In the genomic region with DNA sequence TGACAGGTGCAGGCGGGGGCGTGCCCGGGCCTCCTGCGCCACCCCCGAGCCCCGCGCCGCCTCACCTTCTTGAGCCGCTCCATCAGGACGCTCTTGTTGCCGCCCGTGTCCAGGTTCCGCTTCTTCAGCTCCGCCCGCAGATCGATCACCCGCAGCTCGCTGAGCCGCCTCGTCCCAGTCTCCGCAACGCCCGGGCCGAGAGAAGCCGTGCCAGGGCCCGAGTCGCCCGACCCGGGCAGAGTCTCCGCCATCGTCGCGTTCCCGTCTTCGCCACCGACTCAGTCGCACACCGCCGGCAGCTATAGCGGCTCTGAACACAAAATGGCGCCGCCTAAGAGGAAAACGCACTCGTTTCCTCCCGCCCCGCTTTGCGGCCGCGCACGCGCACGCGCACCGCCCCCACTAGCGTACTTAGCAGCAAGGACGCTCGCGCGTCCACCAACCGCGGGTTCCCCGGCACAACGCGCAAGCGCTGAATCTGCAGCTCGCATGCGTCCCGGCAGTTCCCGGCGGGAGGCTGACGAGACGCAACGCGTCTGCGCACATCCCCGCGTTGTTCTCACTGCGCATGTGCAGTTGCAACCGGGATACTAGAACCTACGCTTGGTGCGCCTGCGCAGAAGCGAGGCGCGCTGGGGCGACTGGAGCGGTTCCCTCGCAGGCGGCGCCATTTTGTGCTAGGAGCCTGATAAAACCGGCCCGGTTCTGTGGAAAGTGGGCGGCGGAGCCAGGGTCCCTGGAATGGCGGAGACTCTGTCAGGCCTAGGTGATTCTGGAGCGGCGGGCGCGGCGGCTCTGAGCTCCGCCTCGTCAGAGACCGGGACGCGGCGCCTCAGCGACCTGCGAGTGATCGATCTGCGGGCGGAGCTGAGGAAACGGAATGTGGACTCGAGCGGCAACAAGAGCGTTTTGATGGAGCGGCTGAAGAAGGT, we compare ENCODE assay signal across 8 cellular contexts. TPM values are rescaled to one million over a fixed set of nuclear protein-coding genes. Genes with fewer than 3 reads are reported as not detected.
DNase-seq lines count a peak whose midpoint lies in the region; ATAC-seq, FAIRE-seq and TF ChIP-seq lines count a peak whose summit lies in the region.

A gene (plus strand): TSS at position 619 of the 932 bp plus-strand sequence. CDS start 123 bp downstream, at position 742.
A gene (minus strand): TSS at position 312 of the 932 bp plus-strand sequence. CDS start 61 bp downstream, at position 251.

- no peaks in the 10 kb centered on the region; the same call in 1 of the 2 replicates for H3K9me3 ChIP-seq in AG04450 (ENCODE audit: control insufficient read depth, insufficient read depth, low read length)
- no peaks in the 10 kb centered on the region for H3K9me3 ChIP-seq in small intestine (ENCODE audit: control insufficient read depth, low read depth)

- WGBS in small intestine, 3 donors = 0% methylated on average over 90 to 116 of the region's 116 CpGs

- H3K4me1 ChIP-seq in small intestine (ENCODE audit: control insufficient read depth in 2 of 2, insufficient read depth in 1 of 2, low read depth in 1 of 2, low read length in 1 of 2) = peaks cover 5 to 13% of the 10 kb centered on the region in 2 donors

- H3K36me3 Mint-ChIP-seq in WTC11 = peaks cover 59% of the 10 kb centered on the region

- H3K27ac Mint-ChIP-seq in WTC11 = peak within 1 kb of the TSS; percentile 100

- peak within 1 kb of the TSS; percentile 100 for H3K4me3 Mint-ChIP-seq in WTC11

- H3K27ac ChIP-seq in AG04450 (ENCODE audit: low read depth, low read length) (peak within 1 kb of the TSS; percentile 87), small intestine (ENCODE audit: low read depth in 1 of 2, low read length in 1 of 2) (peak within 1 kb of the TSS; percentile 87 to 96)

- POLR2A ChIA-PET in AG04450 (lab: Yijun Ruan, JAX) = interaction anchor here (0.5 to 1.7 kb wide), 13 partner anchors 20 to 851 kb away, joined by 3 to 8 read pairs (median 4); a partner anchor contains a TSS
- POLR2A ChIA-PET in WTC11 (lab: Charles Lee) = interaction anchor here (1.0 to 1.7 kb wide), 8 partner anchors 13 to 97 kb away, joined by 3 to 6 read pairs (median 4); a partner anchor contains a TSS

- CTCF ChIA-PET in AG04450 (lab: Charles Lee) = interaction anchor here (0.6 to 0.9 kb wide), 3 partner anchors 11 to 675 kb away, joined by 3 to 5 read pairs (median 3); no protein-coding TSS in a partner anchor
- CTCF ChIA-PET in WTC11 (lab: Charles Lee) = interaction anchor here (0.6 to 2.2 kb wide), 10 partner anchors 43 to 181 kb away, joined by 3 to 16 read pairs (median 4); a partner anchor contains a TSS

- H3K27me3 Mint-ChIP-seq in WTC11 (ENCODE audit: low read depth) = peaks cover 5% of the 10 kb centered on the region

- peak within 1 kb of the TSS; percentile 100 for H3K4me3 ChIP-seq in AG04450 (ENCODE audit: low read depth, low read length)
- peak within 1 kb of the TSS; percentile 99 to 100 for H3K4me3 ChIP-seq in cardiac fibroblast (replicated peaks in 1 of 2; ENCODE audit: low read depth in 2 of 2, low read length in 2 of 2)
- H3K4me3 ChIP-seq in small intestine (ENCODE audit: low read depth in 1 of 2, low read length in 2 of 2) = peak within 1 kb of the TSS; percentile 94 to 96

- H3K36me3 ChIP-seq in small intestine (ENCODE audit: control insufficient read depth in 2 of 2, insufficient read depth in 2 of 2, low read length in 2 of 2) = peaks cover 10 to 16% of the 10 kb centered on the region in 2 donors

- no peak for FAIRE-seq in small intestine (lab: Jason Lieb, UNC)

- no peaks in the 10 kb centered on the region for H3K9me3 Mint-ChIP-seq in WTC11

- DNase-seq in AG04450 (ENCODE audit: low read depth, low spot score) (peak; percentile 99), NCI-H226 (peak; percentile 99), WTC11 (ENCODE audit: low spot score) (peak; percentile 100), cardiac fibroblast (ENCODE audit: low read depth in 2 of 2) (peak; percentile 100), iPS-NIHi11 (ENCODE audit: low spot score) (peak; percentile 97), small intestine (peak; percentile 100)

- no peaks in the 10 kb centered on the region for H3K27me3 ChIP-seq in AG04450 (ENCODE audit: control insufficient read depth, insufficient read depth, low read length)
- no peaks in the 10 kb centered on the region for H3K27me3 ChIP-seq in small intestine (ENCODE audit: control insufficient read depth in 2 of 2, insufficient read depth in 2 of 2, low read length in 2 of 2)

- peaks cover 41% of the 10 kb centered on the region for H3K4me1 Mint-ChIP-seq in WTC11

- no peak for TF ChIP-seq CTCF in AG04450 (IDR thresholded peaks at IDR 0.05; ENCODE audit: low read depth, low read length)
- TF ChIP-seq CTCF in WTC11 (IDR thresholded peaks at IDR 0.05) = no peak
- TF ChIP-seq CTCF in cardiac fibroblast (IDR thresholded peaks at IDR 0.05; ENCODE audit: low read depth, low read length) = no peak

- ATAC-seq in GM18909 (IDR thresholded peaks at IDR 0.05; ENCODE audit: poor library complexity, unreplicated experiment) (peak; percentile 85), HG03175 (IDR thresholded peaks at IDR 0.05; ENCODE audit: unreplicated experiment) (peak; percentile 86), WTC11 (peak; percentile 92)

TF ChIP-seq in WTC11, 78 proteins besides CTCF, POLR2A, EP300 and RAD21 (continues in another document):
- TF ChIP-seq JUN (CRISPR knock-in tag; IDR thresholded peaks at IDR 0.05) (peak; percentile 61), NFATC4 (CRISPR knock-in tag; IDR thresholded peaks at IDR 0.05) (no peak), CREM (CRISPR knock-in tag; IDR thresholded peaks at IDR 0.05) (peak; percentile 46; the same call in 1 of the 2 replicates), IRF2 (CRISPR knock-in tag; IDR thresholded peaks at IDR 0.05; ENCODE audit: borderline replicate concordance, low read depth) (no peak)
- TF ChIP-seq, protein P1, sequence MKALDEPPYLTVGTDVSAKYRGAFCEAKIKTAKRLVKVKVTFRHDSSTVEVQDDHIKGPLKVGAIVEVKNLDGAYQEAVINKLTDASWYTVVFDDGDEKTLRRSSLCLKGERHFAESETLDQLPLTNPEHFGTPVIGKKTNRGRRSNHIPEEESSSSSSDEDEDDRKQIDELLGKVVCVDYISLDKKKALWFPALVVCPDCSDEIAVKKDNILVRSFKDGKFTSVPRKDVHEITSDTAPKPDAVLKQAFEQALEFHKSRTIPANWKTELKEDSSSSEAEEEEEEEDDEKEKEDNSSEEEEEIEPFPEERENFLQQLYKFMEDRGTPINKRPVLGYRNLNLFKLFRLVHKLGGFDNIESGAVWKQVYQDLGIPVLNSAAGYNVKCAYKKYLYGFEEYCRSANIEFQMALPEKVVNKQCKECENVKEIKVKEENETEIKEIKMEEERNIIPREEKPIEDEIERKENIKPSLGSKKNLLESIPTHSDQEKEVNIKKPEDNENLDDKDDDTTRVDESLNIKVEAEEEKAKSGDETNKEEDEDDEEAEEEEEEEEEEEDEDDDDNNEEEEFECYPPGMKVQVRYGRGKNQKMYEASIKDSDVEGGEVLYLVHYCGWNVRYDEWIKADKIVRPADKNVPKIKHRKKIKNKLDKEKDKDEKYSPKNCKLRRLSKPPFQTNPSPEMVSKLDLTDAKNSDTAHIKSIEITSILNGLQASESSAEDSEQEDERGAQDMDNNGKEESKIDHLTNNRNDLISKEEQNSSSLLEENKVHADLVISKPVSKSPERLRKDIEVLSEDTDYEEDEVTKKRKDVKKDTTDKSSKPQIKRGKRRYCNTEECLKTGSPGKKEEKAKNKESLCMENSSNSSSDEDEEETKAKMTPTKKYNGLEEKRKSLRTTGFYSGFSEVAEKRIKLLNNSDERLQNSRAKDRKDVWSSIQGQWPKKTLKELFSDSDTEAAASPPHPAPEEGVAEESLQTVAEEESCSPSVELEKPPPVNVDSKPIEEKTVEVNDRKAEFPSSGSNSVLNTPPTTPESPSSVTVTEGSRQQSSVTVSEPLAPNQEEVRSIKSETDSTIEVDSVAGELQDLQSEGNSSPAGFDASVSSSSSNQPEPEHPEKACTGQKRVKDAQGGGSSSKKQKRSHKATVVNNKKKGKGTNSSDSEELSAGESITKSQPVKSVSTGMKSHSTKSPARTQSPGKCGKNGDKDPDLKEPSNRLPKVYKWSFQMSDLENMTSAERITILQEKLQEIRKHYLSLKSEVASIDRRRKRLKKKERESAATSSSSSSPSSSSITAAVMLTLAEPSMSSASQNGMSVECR (CRISPR knock-in tag; IDR thresholded peaks at IDR 0.05; ENCODE audit: borderline replicate concordance) = peak; percentile 91; the same call in 1 of the 2 replicates
- TF ChIP-seq, protein P2, sequence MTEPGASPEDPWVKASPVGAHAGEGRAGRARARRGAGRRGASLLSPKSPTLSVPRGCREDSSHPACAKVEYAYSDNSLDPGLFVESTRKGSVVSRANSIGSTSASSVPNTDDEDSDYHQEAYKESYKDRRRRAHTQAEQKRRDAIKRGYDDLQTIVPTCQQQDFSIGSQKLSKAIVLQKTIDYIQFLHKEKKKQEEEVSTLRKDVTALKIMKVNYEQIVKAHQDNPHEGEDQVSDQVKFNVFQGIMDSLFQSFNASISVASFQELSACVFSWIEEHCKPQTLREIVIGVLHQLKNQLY (CRISPR knock-in tag; IDR thresholded peaks at IDR 0.05) = no peak
- TF ChIP-seq, protein P3, sequence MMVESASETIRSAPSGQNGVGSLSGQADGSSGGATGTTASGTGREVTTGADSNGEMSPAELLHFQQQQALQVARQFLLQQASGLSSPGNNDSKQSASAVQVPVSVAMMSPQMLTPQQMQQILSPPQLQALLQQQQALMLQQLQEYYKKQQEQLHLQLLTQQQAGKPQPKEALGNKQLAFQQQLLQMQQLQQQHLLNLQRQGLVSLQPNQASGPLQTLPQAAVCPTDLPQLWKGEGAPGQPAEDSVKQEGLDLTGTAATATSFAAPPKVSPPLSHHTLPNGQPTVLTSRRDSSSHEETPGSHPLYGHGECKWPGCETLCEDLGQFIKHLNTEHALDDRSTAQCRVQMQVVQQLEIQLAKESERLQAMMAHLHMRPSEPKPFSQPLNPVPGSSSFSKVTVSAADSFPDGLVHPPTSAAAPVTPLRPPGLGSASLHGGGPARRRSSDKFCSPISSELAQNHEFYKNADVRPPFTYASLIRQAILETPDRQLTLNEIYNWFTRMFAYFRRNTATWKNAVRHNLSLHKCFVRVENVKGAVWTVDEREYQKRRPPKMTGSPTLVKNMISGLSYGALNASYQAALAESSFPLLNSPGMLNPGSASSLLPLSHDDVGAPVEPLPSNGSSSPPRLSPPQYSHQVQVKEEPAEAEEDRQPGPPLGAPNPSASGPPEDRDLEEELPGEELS (CRISPR knock-in tag; IDR thresholded peaks at IDR 0.05) = no peak

RNA-seq across cellular contexts. Expression of the first gene that starts in this region (rescaled TPM):
- polyA plus RNA-seq in AG04450 (2011; rRNA removed) = 28.0 and 34.0 TPM in 2 replicates
- 19.7 and 23.5 TPM in 2 replicates for polyA minus RNA-seq in AG04450 (2011; rRNA and poly(A)+ RNA removed)
- 106 to 141 TPM (median 110 TPM) in 3 replicates for total RNA-seq in WTC11 (2021)
- 10 to 100 TPM; 44.0 to 63.5 (median 47.3) TPM for polyA plus RNA-seq in small intestine

RNA-seq across cellular contexts. Expression of the second gene that starts in this region (rescaled TPM):
- polyA plus RNA-seq in AG04450 (2011; rRNA removed) = 17.4 and 24.4 TPM in 2 replicates
- 28.8 and 33.2 TPM in 2 replicates for polyA minus RNA-seq in AG04450 (2011; rRNA and poly(A)+ RNA removed)
- 70.0 to 100 TPM (median 77.8 TPM) in 3 replicates for total RNA-seq in WTC11 (2021)
- 10 to 100 TPM; 38.8 to 83.2 (median 78.4) TPM for polyA plus RNA-seq in small intestine

Comparison
In these comparisons a context has a peak if more than half of its experiments do, and no peak if none do; other contexts are left out.
1. Peak in every context shown above with its lines: DNase-seq, ATAC-seq, H3K4me3 ChIP-seq and H3K27ac ChIP-seq.